ENCODE assay signal across 13 cellular contexts in genomic region chr7:45940237-45940781, GRCh38. TPM values are rescaled to one million over a fixed set of nuclear protein-coding genes. Genes with fewer than 3 reads are reported as not detected.
DNase-seq lines count a peak whose midpoint lies in the region; ATAC-seq and TF ChIP-seq lines count a peak whose summit lies in the region.
"Not testable (repeated sequence)": the region's sequence is repeated elsewhere in the genome, so short reads cannot be mapped to it uniquely, and the experiment has no call there.
"Had no signal": no experiment of that assay in that cellular context is flagged by ENCODE, and none has a peak within 500 bp of the region (broad histone marks: within the 10 kb centered on the region; RNA-seq: fewer than 3 reads in every experiment).

No MANE protein-coding gene starts in this region.

- H3K4me3 Mint-ChIP-seq in CD4-positive, alpha-beta T cell = peak overlapping the region; percentile 87
- not testable (repeated sequence) for H3K4me3 Mint-ChIP-seq in WTC11
- peak overlapping the region; percentile 49 to 66 for H3K4me3 Mint-ChIP-seq in effector memory CD8-positive, alpha-beta T cell

- H3K27me3 Mint-ChIP-seq in CD4-positive, alpha-beta T cell; WTC11 (ENCODE audit: low read depth); effector memory CD8-positive, alpha-beta T cell: not testable (repeated sequence)

- H4K12ac ChIP-seq in trophoblast cell (ENCODE audit: low read depth, low read length) = not testable (repeated sequence)

- H3K27me3 ChIP-seq in CD4-positive, alpha-beta T cell (ENCODE audit: control insufficient read depth, insufficient read depth, low read length); trophoblast cell (ENCODE audit: insufficient read depth, low read length): not testable (repeated sequence)

- H2AK5ac ChIP-seq in trophoblast cell (ENCODE audit: low read length) = not testable (repeated sequence)

- not testable (repeated sequence) for H3K4ac ChIP-seq in trophoblast cell (ENCODE audit: low read depth, low read length)

- peak; percentile 64 for ATAC-seq in CD4-positive, alpha-beta T cell (ENCODE audit: poor library complexity)
- not testable (repeated sequence) for ATAC-seq in WTC11
- peak; percentile 66 to 81 for ATAC-seq in activated naive CD4-positive, alpha-beta T cell treated with anti-CD3 and anti-CD28 coated beads, Interleukin-2, amount 50 U/mL, for 72 hours
- ATAC-seq in effector memory CD8-positive, alpha-beta T cell (replicated peaks) = peak; percentile 58

- CTCF ChIA-PET in CD4-positive, alpha-beta T cell (lab: Charles Lee) = not testable (repeated sequence)
- CTCF ChIA-PET in WTC11 (lab: Charles Lee) = interaction anchor here (3.6 kb wide), 1 partner anchor 18 kb away, joined by 16 read pairs; the partner anchor contains the start of gene IGFBP3

- peaks cover 10% of the 10 kb centered on the region for H3K79me1 ChIP-seq in trophoblast cell (ENCODE audit: low read length)

- H4K91ac ChIP-seq in trophoblast cell (ENCODE audit: low read depth, low read length) = peak overlapping the region; percentile 41

- not testable (repeated sequence) for H4K8ac ChIP-seq in trophoblast cell (ENCODE audit: low read depth, low read length)

- not testable (repeated sequence) for H3K4me3 ChIP-seq in trophoblast cell (ENCODE audit: low read depth, low read length)

- not testable (repeated sequence) for H3K18ac ChIP-seq in trophoblast cell (ENCODE audit: low read length)

- H2BK5ac ChIP-seq in trophoblast cell (ENCODE audit: low read depth, low read length, poor library complexity) = not testable (repeated sequence)

- not testable (repeated sequence) for H3K4me2 ChIP-seq in trophoblast cell (ENCODE audit: low read length)

- H3K23ac ChIP-seq in trophoblast cell (ENCODE audit: low read length) = not testable (repeated sequence)

- H3K79me2 ChIP-seq in trophoblast cell (ENCODE audit: control insufficient read depth, insufficient read depth, low read length, poor library complexity) = not testable (repeated sequence)

- H3K14ac ChIP-seq in trophoblast cell (ENCODE audit: low read length) = not testable (repeated sequence)

- H3K27ac Mint-ChIP-seq in CD4-positive, alpha-beta T cell = peak overlapping the region; percentile 72
- H3K27ac Mint-ChIP-seq in WTC11 = not testable (repeated sequence)
- peak overlapping the region; percentile 48 to 65 for H3K27ac Mint-ChIP-seq in activated naive CD4-positive, alpha-beta T cell treated with anti-CD3 and anti-CD28 coated beads, Interleukin-2, amount 50 U/mL, for 72 hours
- peak overlapping the region in 1 of 2 donors; percentile 7 for H3K27ac Mint-ChIP-seq in effector memory CD8-positive, alpha-beta T cell

- peaks cover 10 to 12% of the 10 kb centered on the region in 2 experiments for H3K4me1 ChIP-seq in trophoblast cell (ENCODE audit: control insufficient read depth in 1 of 2, insufficient read depth in 2 of 2, low read length in 2 of 2)

- H3K36me3 Mint-ChIP-seq in CD4-positive, alpha-beta T cell (ENCODE audit: low read depth); WTC11; activated naive CD4-positive, alpha-beta T cell treated with anti-CD3 and anti-CD28 coated beads, Interleukin-2, amount 50 U/mL, for 72 hours; effector memory CD8-positive, alpha-beta T cell (ENCODE audit: insufficient read depth): not testable (repeated sequence)

- H2AFZ ChIP-seq in trophoblast cell (ENCODE audit: insufficient read depth, low read length, poor library complexity) = not testable (repeated sequence)

- H3K9me3 ChIP-seq in CD4-positive, alpha-beta T cell (ENCODE audit: control insufficient read depth, low read length); KOPT-K1 (ENCODE audit: insufficient read depth, low read length, poor library complexity, severe bottlenecking); trophoblast cell (ENCODE audit: insufficient read depth, low read depth, low read length): not testable (repeated sequence)

- H2BK120ac ChIP-seq in trophoblast cell (ENCODE audit: insufficient read depth, low read length, poor library complexity) = not testable (repeated sequence)

- not testable (repeated sequence) for H2BK12ac ChIP-seq in trophoblast cell (ENCODE audit: low read length)

- H3K27ac ChIP-seq in CD4-positive, alpha-beta T cell (ENCODE audit: low read depth, low read length); trophoblast cell (ENCODE audit: low read depth, low read length): not testable (repeated sequence)
- H3K27ac ChIP-seq in KOPT-K1 (ENCODE audit: low read depth, low read length, poor library complexity, severe bottlenecking) = peak overlapping the region; percentile 35

- not testable (repeated sequence) for TF ChIP-seq CTCF in CD4-positive, alpha-beta T cell (IDR thresholded peaks at IDR 0.05); WTC11 (IDR thresholded peaks at IDR 0.05)

- no CpG with 5 or more reads among the region's 14 CpGs for WGBS in trophoblast cell (ENCODE audit: extremely low coverage, insufficient coverage, insufficient read length)

- not testable (repeated sequence) for H3K36me3 ChIP-seq in KOPT-K1 (ENCODE audit: insufficient read depth, low read length); trophoblast cell (ENCODE audit: control insufficient read depth in 1 of 2, insufficient read depth in 2 of 2, low read length in 2 of 2)

- peak in 2 of 10 experiments; percentile 24 to 30 for DNase-seq in CD4-positive, alpha-beta T cell
- not testable (repeated sequence) for DNase-seq in WTC11 (ENCODE audit: low spot score); effector memory CD8-positive, alpha-beta T cell; trophoblast cell
- peak; percentile 23 for DNase-seq in activated CD8-positive, alpha-beta memory T cell treated with anti-CD3 and anti-CD28 coated beads, Interleukin-2, amount 50 U/mL, for 4 hours
- DNase-seq in activated naive CD4-positive, alpha-beta T cell treated with anti-CD3 and anti-CD28 coated beads, Interleukin-2, amount 50 U/mL, for 72 hours (ENCODE audit: low spot score in 2 of 2) = peak in 1 of 2 donors; percentile 67
- peak in 4 of 6 experiments; percentile 11 to 53 (median 37) for DNase-seq in stimulated activated naive CD4-positive, alpha-beta T cell (lab: John Stamatoyannopoulos, UW)

- intact Hi-C loops in CD4-positive, alpha-beta T cell (cut with DNase I, micrococcal nuclease) = not testable (repeated sequence)

- H3K4me1 Mint-ChIP-seq in CD4-positive, alpha-beta T cell (ENCODE audit: low read depth) = peaks cover 47% of the 10 kb centered on the region
- not testable (repeated sequence) for H3K4me1 Mint-ChIP-seq in WTC11; effector memory CD8-positive, alpha-beta T cell (ENCODE audit: low read depth in 2 of 2)

- H3K9me3 Mint-ChIP-seq in CD4-positive, alpha-beta T cell; activated naive CD4-positive, alpha-beta T cell treated with anti-CD3 and anti-CD28 coated beads, Interleukin-2, amount 50 U/mL, for 72 hours; effector memory CD8-positive, alpha-beta T cell: not testable (repeated sequence)
- H3K9me3 Mint-ChIP-seq in WTC11 = peaks cover 11% of the 10 kb centered on the region

- H3K9ac ChIP-seq in trophoblast cell (ENCODE audit: low read length) = not testable (repeated sequence)

- POLR2A ChIA-PET in CD4-positive, alpha-beta T cell (lab: Charles Lee) = interaction anchor here (2.2 kb wide), 1 partner anchor 19 kb away, joined by 6 read pairs; the partner anchor contains the start of gene IGFBP3
- POLR2A ChIA-PET in WTC11 (lab: Charles Lee) = not testable (repeated sequence)

TF ChIP-seq in WTC11, 78 proteins besides CTCF, POLR2A, EP300 and RAD21:
- peak; percentile 37; the same call in 1 of the 2 replicates for TF ChIP-seq NFYB (CRISPR knock-in tag; conservative IDR thresholded peaks at IDR 0.05; ENCODE audit: low read depth)

RNA-seq across cellular contexts. Expression of gene IGFBP3, which starts 19.2 kb away (rescaled TPM):
- total RNA-seq in CD4-positive, alpha-beta T cell = 1 to 10 TPM; 8.0 to 10.0 TPM
- 2.9 to 4.9 TPM (median 4.3 TPM) in 3 replicates for total RNA-seq in WTC11 (2021)
- total RNA-seq in activated naive CD4-positive, alpha-beta T cell treated with anti-CD3 and anti-CD28 coated beads, Interleukin-2, amount 50 U/mL, for 72 hours = under 1 TPM in 1 of 2 donors, not detected in 1; 0.31 TPM
- polyA plus RNA-seq in trophoblast cell (2013) = 2,874 and 2,927 TPM in 2 replicates
- total RNA-seq: HT1080 had no signal

RNA-seq across cellular contexts. Expression of gene IGFBP1, which starts 52.0 kb away (rescaled TPM):
- not detected for total RNA-seq in CD4-positive, alpha-beta T cell
- 0.18 to 0.37 TPM in 2 of 3 replicates, not detected in the other for total RNA-seq in WTC11 (2021)
- not detected for total RNA-seq in activated naive CD4-positive, alpha-beta T cell treated with anti-CD3 and anti-CD28 coated beads, Interleukin-2, amount 50 U/mL, for 72 hours
- 0.04 TPM in 1 of 2 replicates, not detected in the other for polyA plus RNA-seq in trophoblast cell (2013)
- total RNA-seq: H4, lower leg skin, psoas muscle had no signal
- polyA plus RNA-seq: keratinocyte, psoas muscle had no signal
